In genomic region chr11:67032830-67033555, GRCh38 we compare ENCODE assay signal across 11 cellular contexts. TPM values are rescaled to one million over a fixed set of nuclear protein-coding genes. Genes with fewer than 3 reads are reported as not detected.
A peak's percentile ranks its signal among the peaks of the same experiment; 100 is the strongest.
DNase-seq lines count a peak whose midpoint lies in the region; ATAC-seq and TF ChIP-seq lines count a peak whose summit lies in the region.
"Had no signal": no experiment of that assay in that cellular context is flagged by ENCODE, and none has a peak within 500 bp of the region (broad histone marks: within the 10 kb centered on the region; RNA-seq: fewer than 3 reads in every experiment).

No MANE protein-coding gene starts in this region.

- no peaks in the 10 kb centered on the region for H3K79me2 ChIP-seq in ACC112 (ENCODE audit: control insufficient read depth, insufficient read depth, low read length, unreplicated experiment)

- H3K4me1 ChIP-seq in ACC112 (ENCODE audit: control insufficient read depth, insufficient read depth, low read length, unreplicated experiment), result peaks cover 35% of the 10 kb centered on the region
- H3K4me1 ChIP-seq in BE2C, result peaks cover 4% of the 10 kb centered on the region

- H3K27me3 ChIP-seq in ACC112 (ENCODE audit: insufficient read depth, low read length) (no peaks in the 10 kb centered on the region), BE2C (no peaks in the 10 kb centered on the region)

- peak overlapping the region; percentile 31; the same call in 1 of the 2 replicates for H3K4me3 ChIP-seq in ACC112 (ENCODE audit: low read depth, low read length)
- no peak overlapping the region for H3K4me3 ChIP-seq in BE2C (ENCODE audit: low read depth, low read length)

- no peak overlapping the region for H2AFZ ChIP-seq in ACC112 (ENCODE audit: low read length, unreplicated experiment)

- no peaks in the 10 kb centered on the region for H3K9me3 ChIP-seq in BE2C

- H3K36me3 ChIP-seq in ACC112 (ENCODE audit: insufficient read depth, low read length) (no peaks in the 10 kb centered on the region), BE2C (no peaks in the 10 kb centered on the region)

- H3K27ac ChIP-seq in ACC112 (ENCODE audit: low read depth, low read length), result peak overlapping the region; percentile 91
- H3K27ac ChIP-seq: epithelial cell of prostate had no signal

- DNase-seq in LHCN-M2 (ENCODE audit: low read depth), result peak; percentile 67
- DNase-seq in cerebellar cortex (ENCODE audit: low spot score), result peak; percentile 58
- peak; percentile 51 for DNase-seq in medulla oblongata (ENCODE audit: extremely low spot score)
- DNase-seq in NOMO-1 treated with dmso at 0.1 percent for 144 hours (lab: John Stamatoyannopoulos, UW; ENCODE audit: unreplicated experiment), result no peak
- DNase-seq in activated CD4-positive, alpha-beta T cell treated with anti-CD3 and anti-CD28 coated beads, Interleukin-2, amount 50 U/mL, for 4 hours, result no peak
- no peak for DNase-seq in BE2C

- no peak for ATAC-seq in GM21423 (IDR thresholded peaks at IDR 0.05; ENCODE audit: unreplicated experiment)

- TF ChIP-seq CTCF in BE2C (IDR thresholded peaks at IDR 0.05; ENCODE audit: low read depth, low read length), result no peak

RNA-seq across cellular contexts. Expression of gene SYT12, which starts 10.1 kb away (rescaled TPM):
- total RNA-seq in LHCN-M2 (2014; rRNA removed), result not detected in 2 replicates
- polyA plus RNA-seq in LHCN-M2 (2012), result 0.26 TPM
- not detected for polyA plus RNA-seq in BE2C (2012; ENCODE audit: insufficient read depth, insufficient read length, low read depth)
- polyA plus RNA-seq: CD14-positive monocyte had no signal

RNA-seq across cellular contexts. Expression of gene RHOD, which starts 23.7 kb away (rescaled TPM):
- 0.57 and 1.0 TPM in 2 replicates for total RNA-seq in LHCN-M2 (2014; rRNA removed)
- 6.1 TPM for polyA plus RNA-seq in LHCN-M2 (2012)
- not detected for polyA plus RNA-seq in BE2C (2012; ENCODE audit: insufficient read depth, insufficient read length, low read depth)
- polyA plus RNA-seq: CD14-positive monocyte had no signal

RNA-seq across cellular contexts. Expression of gene C11orf86, which starts 57.9 kb away (rescaled TPM):
- not detected in 2 replicates for total RNA-seq in LHCN-M2 (2014; rRNA removed)
- not detected for polyA plus RNA-seq in LHCN-M2 (2012)
- polyA plus RNA-seq in BE2C (2012; ENCODE audit: insufficient read depth, insufficient read length, low read depth), result not detected
- total RNA-seq: neural crest cell had no signal
- polyA plus RNA-seq: CD14-positive monocyte had no signal

Comparison
In these comparisons a context has a peak if more than half of its experiments do, and no peak if none do; other contexts are left out.
1. DNase-seq: peak in LHCN-M2 (single experiment), cerebellar cortex (single experiment) and medulla oblongata (single experiment); none in NOMO-1 treated with dmso at 0.1 percent for 144 hours (single experiment), activated CD4-positive, alpha-beta T cell treated with anti-CD3 and anti-CD28 coated beads, Interleukin-2, amount 50 U/mL, for 4 hours (0 of 2) and BE2C (single experiment).